16 cellular contexts compared by ENCODE assay signal in genomic region chr5:138468966-138469539, GRCh38. TPM values are rescaled to one million over a fixed set of nuclear protein-coding genes. Genes with fewer than 3 reads are reported as not detected.
A peak's percentile ranks its signal among the peaks of the same experiment; 100 is the strongest.
DNase-seq lines count a peak whose midpoint lies in the region; ATAC-seq, FAIRE-seq and TF ChIP-seq lines count a peak whose summit lies in the region.
"Had no signal": no experiment of that assay in that cellular context is flagged by ENCODE, and none has a peak within 500 bp of the region (broad histone marks: within the 10 kb centered on the region; RNA-seq: fewer than 3 reads in every experiment).

No MANE protein-coding gene starts in this region.

- H3K4me1 ChIP-seq in adipocyte (ENCODE audit: control insufficient read depth, insufficient read depth, low read length) = peaks cover 11% of the 10 kb centered on the region
- peaks cover 51% of the 10 kb centered on the region for H3K4me1 ChIP-seq in HepG2 (ENCODE audit: insufficient read depth, low read length)
- no peaks in the 10 kb centered on the region for H3K4me1 ChIP-seq in aorta (ENCODE audit: control insufficient read depth in 1 of 2, insufficient read depth in 2 of 2, low read length in 2 of 2)
- H3K4me1 ChIP-seq: colonic mucosa had no signal

- peaks cover 9% of the 10 kb centered on the region for H3K4me1 Mint-ChIP-seq in activated CD8-positive, alpha-beta memory T cell treated with anti-CD3 and anti-CD28 coated beads, Interleukin-2, amount 10 ng/mL, durations not matched to agents 7 days and 5 days

- DNase-seq in activated naive CD4-positive, alpha-beta T cell treated with anti-CD3 and anti-CD28 coated beads, Interleukin-2, amount 50 U/mL, for 72 hours (ENCODE audit: low spot score in 2 of 2) = no peak
- DNase-seq in activated naive CD4-positive, alpha-beta T cell treated with Interleukin-2 at 50 U/mL for 16 hours = no peak
- peak; percentile 84 for DNase-seq in adipocyte (ENCODE audit: low read depth)
- DNase-seq in HepG2 (ENCODE audit: low spot score) = no peak
- no peak for DNase-seq in HuH-7 (ENCODE audit: low spot score)
- no peak for DNase-seq in aorta
- no peak for DNase-seq in activated CD8-positive, alpha-beta memory T cell treated with anti-CD3 and anti-CD28 coated beads, Interleukin-2, amount 10 ng/mL, durations not matched to agents 7 days and 5 days
- DNase-seq: C1 segment of cervical spinal cord, colonic mucosa, foreskin melanocyte, NCI-H1436 treated with DMSO at 0.1 percent for 48 hours, NCI-H748 treated with DMSO at 0.1 percent for 48 hours, SIG-M5, WERI-Rb-1 had no signal

- H3K4me3 ChIP-seq in adipocyte (ENCODE audit: low read length) (no peak overlapping the region), HepG2 (replicated peaks in 1 of 3; ENCODE audit: insufficient read depth in 1 of 3, low read depth in 2 of 3, low read length in 3 of 3) (no peak overlapping the region), aorta (ENCODE audit: low read length in 2 of 2) (no peak overlapping the region)
- H3K4me3 ChIP-seq: colonic mucosa had no signal

- H3K9ac ChIP-seq in adipocyte (ENCODE audit: low read length) = no peak overlapping the region
- no peak overlapping the region for H3K9ac ChIP-seq in HepG2 (ENCODE audit: insufficient read depth, low read depth, low read length)

- H3K27ac Mint-ChIP-seq in activated naive CD4-positive, alpha-beta T cell treated with anti-CD3 and anti-CD28 coated beads, Interleukin-2, amount 50 U/mL, for 72 hours = peak overlapping the region; percentile 32 to 87
- H3K27ac Mint-ChIP-seq in activated CD8-positive, alpha-beta memory T cell treated with anti-CD3 and anti-CD28 coated beads, Interleukin-2, amount 10 ng/mL, durations not matched to agents 7 days and 5 days = no peak overlapping the region

- intact Hi-C loops in HepG2 (cut with micrococcal nuclease; ENCODE audit: unreplicated experiment) = no loop called here
- intact Hi-C loops in aorta (cut with DNase I) = loop anchor here in 1 of 2 donors (10.0 kb wide), 1 partner anchor 286 kb away; the partner anchor contains the start of gene CTNNA1

- H2AFZ ChIP-seq in HepG2 (ENCODE audit: low read length) = no peak overlapping the region

- H3K36me3 Mint-ChIP-seq in activated naive CD4-positive, alpha-beta T cell treated with anti-CD3 and anti-CD28 coated beads, Interleukin-2, amount 50 U/mL, for 72 hours = peaks cover 22 to 25% of the 10 kb centered on the region in 2 donors
- peaks cover 2% of the 10 kb centered on the region for H3K36me3 Mint-ChIP-seq in activated CD8-positive, alpha-beta memory T cell treated with anti-CD3 and anti-CD28 coated beads, Interleukin-2, amount 10 ng/mL, durations not matched to agents 7 days and 5 days

- no peaks in the 10 kb centered on the region for H3K36me3 ChIP-seq in adipocyte (ENCODE audit: control insufficient read depth, insufficient read depth, low read length, severe bottlenecking)
- H3K36me3 ChIP-seq in HepG2 (replicated peaks in 1 of 2; ENCODE audit: control insufficient read depth in 1 of 2, insufficient read depth in 2 of 2, low read length in 2 of 2) = peaks cover 0 to 7% of the 10 kb centered on the region in 2 experiments; a peak in 2 of 5 replicates
- no peaks in the 10 kb centered on the region for H3K36me3 ChIP-seq in aorta (ENCODE audit: control insufficient read depth in 1 of 2, insufficient read depth in 2 of 2, low read length in 1 of 2)
- H3K36me3 ChIP-seq: colonic mucosa, WERI-Rb-1 had no signal

- H3K4me3 Mint-ChIP-seq in activated CD8-positive, alpha-beta memory T cell treated with anti-CD3 and anti-CD28 coated beads, Interleukin-2, amount 10 ng/mL, durations not matched to agents 7 days and 5 days = no peak overlapping the region

- no peak for TF ChIP-seq CTCF in HepG2 (CRISPR knock-in tag; IDR thresholded peaks at IDR 0.05)

- H3K4me2 ChIP-seq in HepG2 (ENCODE audit: low read depth, low read length) = no peak overlapping the region

- POLR2A ChIA-PET in HepG2 (lab: Yijun Ruan, JAX) = interaction anchor here (1.4 to 2.2 kb wide), 3 partner anchors 24 to 82 kb away, joined by 3 to 7 read pairs (median 4); no protein-coding TSS in a partner anchor

- no peak for ATAC-seq in activated naive CD4-positive, alpha-beta T cell treated with anti-CD3 and anti-CD28 coated beads, Interleukin-2, amount 50 U/mL, for 72 hours
- no peak for ATAC-seq in HepG2
- ATAC-seq in HG03460 (IDR thresholded peaks at IDR 0.05; ENCODE audit: unreplicated experiment) = no peak
- ATAC-seq in aorta (ENCODE audit: low FRiP score) = no peak
- no peak for ATAC-seq in activated CD8-positive, alpha-beta memory T cell treated with anti-CD3 and anti-CD28 coated beads, Interleukin-2, amount 10 ng/mL, durations not matched to agents 7 days and 5 days

- H3K27me3 ChIP-seq in adipocyte (replicated peaks; ENCODE audit: control insufficient read depth, insufficient read depth, low read length) (no peaks in the 10 kb centered on the region), HepG2 (ENCODE audit: control insufficient read depth in 1 of 2, insufficient read depth in 2 of 2, low read length in 2 of 2) (0 out of 5 replicates have a peak, but pooled peaks cover 0 to 2% of the 10 kb centered on the region in 2 experiments), aorta (ENCODE audit: control insufficient read depth in 1 of 2, insufficient read depth in 2 of 2, low read length in 1 of 2) (peaks cover 0 to 2% of the 10 kb centered on the region in 2 donors)
- H3K27me3 ChIP-seq: colonic mucosa had no signal

- H3K79me2 ChIP-seq in HepG2 (ENCODE audit: insufficient read depth, low read length) = peaks cover 3% of the 10 kb centered on the region

- H3K9me3 ChIP-seq in adipocyte (ENCODE audit: control insufficient read depth, low read length) (no peaks in the 10 kb centered on the region), HepG2 (ENCODE audit: low read length) (no peaks in the 10 kb centered on the region), aorta (ENCODE audit: control insufficient read depth, low read length) (no peaks in the 10 kb centered on the region)
- H3K9me3 ChIP-seq: colonic mucosa had no signal

- no peak for TF ChIP-seq RAD21 in HepG2 (CRISPR knock-in tag; IDR thresholded peaks at IDR 0.05)

- in situ Hi-C loops in HepG2 (cut with HindIII; ENCODE audit: extremely low pct_ligation_motif_present, low pct_unique_long_range_greater_than_20kb) = loop anchor here (5.0 kb wide), 1 partner anchor 33 kb away; no protein-coding TSS in a partner anchor

- no peak; a peak in 1 of 4 replicates for TF ChIP-seq POLR2A in HepG2 (IDR thresholded peaks at IDR 0.05; ENCODE audit: insufficient read depth in 1 of 2, low read depth in 2 of 2, low read length in 2 of 2)

- H3K9me3 Mint-ChIP-seq in activated naive CD4-positive, alpha-beta T cell treated with anti-CD3 and anti-CD28 coated beads, Interleukin-2, amount 50 U/mL, for 72 hours = no peaks in the 10 kb centered on the region
- no peaks in the 10 kb centered on the region for H3K9me3 Mint-ChIP-seq in activated CD8-positive, alpha-beta memory T cell treated with anti-CD3 and anti-CD28 coated beads, Interleukin-2, amount 10 ng/mL, durations not matched to agents 7 days and 5 days (ENCODE audit: low read depth)
- H3K9me3 Mint-ChIP-seq: IgD-negative memory B cell had no signal

- 77% methylated on average over 7 of the region's 8 CpGs for WGBS in HepG2 (ENCODE audit: low lambda C conversion rate)
- 87 to 89% methylated on average over 8 of the region's 8 CpGs for WGBS in aorta, 2 donors

- CTCF ChIA-PET in HepG2 (lab: Yijun Ruan, JAX; ENCODE audit: low intra/inter-chr PET ratio, low total read pairs) = no interaction called here
- CTCF ChIA-PET in activated CD8-positive, alpha-beta memory T cell treated with anti-CD3 and anti-CD28 coated beads, Interleukin-2, amount 10 ng/mL, durations not matched to agents 7 days and 5 days (lab: Charles Lee) = interaction anchor here (0.9 kb wide), 1 partner anchor 19 kb away, joined by 3 read pairs; no protein-coding TSS in a partner anchor

- H3K27ac ChIP-seq in HepG2 (ENCODE audit: extremely low read length, insufficient read depth, low read length) (no peak overlapping the region), aorta (ENCODE audit: low read depth in 1 of 2, low read length in 2 of 2) (no peak overlapping the region)
- H3K27ac ChIP-seq: colonic mucosa, WERI-Rb-1 had no signal

- no TSS peak for BruUV-seq in HepG2 (replicated peaks; lab: Mats Ljungman, UMichigan)

- H3K27me3 Mint-ChIP-seq in activated CD8-positive, alpha-beta memory T cell treated with anti-CD3 and anti-CD28 coated beads, Interleukin-2, amount 10 ng/mL, durations not matched to agents 7 days and 5 days = peaks cover 21% of the 10 kb centered on the region

- no peak for FAIRE-seq in HepG2 (lab: Jason Lieb, UNC)

- H4K20me1 ChIP-seq in HepG2 (ENCODE audit: insufficient read depth, low read length) = peaks cover 3% of the 10 kb centered on the region; the same call in 1 of the 2 replicates

- no peak for TF ChIP-seq EP300 in HepG2 (IDR thresholded peaks at IDR 0.05; ENCODE audit: low read depth in 2 of 2, low read length in 2 of 2)
- no peak for TF ChIP-seq EP300 in HepG2 (CRISPR knock-in tag; IDR thresholded peaks at IDR 0.05; ENCODE audit: borderline replicate concordance)

RNA-seq across cellular contexts. Expression of gene EGR1, which starts 3.8 kb away (rescaled TPM):
- total RNA-seq in activated naive CD4-positive, alpha-beta T cell treated with anti-CD3 and anti-CD28 coated beads, Interleukin-2, amount 50 U/mL, for 72 hours = 10 to 100 TPM; 39.4 to 60.1 TPM
- 4.5 and 5.6 TPM in 2 replicates for total RNA-seq in HepG2 (2016; rRNA removed; fragmentation: Illumina TruSeq; extraction: Trizol)
- total RNA-seq in HepG2 (2016; cell fraction: cytosol; rRNA removed; fragmentation: Illumina TruSeq; extraction: Trizol; ENCODE audit: low read depth) = 1.2 and 1.5 TPM in 2 replicates
- 3.9 and 5.3 TPM in 2 replicates for total RNA-seq in HepG2 (2016; cell fraction: insoluble cytoplasmic fraction; rRNA removed; fragmentation: Illumina TruSeq; extraction: Trizol)
- 6.1 and 7.2 TPM in 2 replicates for total RNA-seq in HepG2 (2016; cell fraction: membrane; rRNA removed; fragmentation: Illumina TruSeq; extraction: Trizol)
- total RNA-seq in HepG2 (2016; cell fraction: nucleus; rRNA removed; fragmentation: Illumina TruSeq; extraction: Trizol) = 12.2 and 14.1 TPM in 2 replicates
- 4.1 and 6.0 TPM in 2 replicates for polyA plus RNA-seq in HepG2 (2011; rRNA removed)
- polyA plus RNA-seq in HepG2 (2011; cell fraction: cytosol; rRNA removed) = 3.2 TPM in 2 replicates
- 15.1 and 28.0 TPM in 2 replicates for polyA plus RNA-seq in HepG2 (2011; cell fraction: nucleus; rRNA removed)
- 8.0 and 12.9 TPM in 2 replicates for polyA plus RNA-seq in HepG2 (2012)
- 7.1 and 8.0 TPM in 2 replicates for polyA plus RNA-seq in HepG2 (2016; cell fraction: cytosol; fragmentation: Illumina TruSeq; extraction: Trizol; ENCODE audit: low read depth)
- 24.2 and 37.9 TPM in 2 replicates for polyA plus RNA-seq in HepG2 (2016; cell fraction: insoluble cytoplasmic fraction; fragmentation: Illumina TruSeq; extraction: Trizol; ENCODE audit: low read depth)
- polyA plus RNA-seq in HepG2 (2016; cell fraction: membrane; fragmentation: Illumina TruSeq; extraction: Trizol; ENCODE audit: low read depth) = 26.2 and 30.0 TPM in 2 replicates
- 86.2 and 90.3 TPM in 2 replicates for polyA plus RNA-seq in HepG2 (2016; cell fraction: nucleus; fragmentation: Illumina TruSeq; extraction: Trizol; ENCODE audit: insufficient read depth, low read depth)
- polyA minus RNA-seq in HepG2 (2011; rRNA and poly(A)+ RNA removed; ENCODE audit: low replicate concordance) = 0.91 and 8.0 TPM in 2 replicates
- 7.8 and 10.3 TPM in 2 replicates for polyA minus RNA-seq in HepG2 (2011; cell fraction: cytosol; rRNA and poly(A)+ RNA removed)
- polyA minus RNA-seq in HepG2 (2011; cell fraction: nucleus; rRNA and poly(A)+ RNA removed) = 5.7 and 14.2 TPM in 2 replicates
- total RNA-seq in aorta = 100 to 1,000 TPM; 158 to 669 TPM
- polyA plus RNA-seq in aorta = 100 to 1,000 TPM in 1 of 2 donors, 10 to 100 TPM in 1; 61.5 to 300 TPM
- 10 to 100 TPM; 10.0 to 10.7 TPM for total RNA-seq in activated CD8-positive, alpha-beta memory T cell treated with anti-CD3 and anti-CD28 coated beads, Interleukin-2, amount 10 ng/mL, durations not matched to agents 7 days and 5 days

RNA-seq across cellular contexts. Expression of gene REEP2, which starts 30.2 kb away (rescaled TPM):
- total RNA-seq in activated naive CD4-positive, alpha-beta T cell treated with anti-CD3 and anti-CD28 coated beads, Interleukin-2, amount 50 U/mL, for 72 hours = 1 to 10 TPM; 1.3 to 5.9 TPM
- total RNA-seq in HepG2 (2016; rRNA removed; fragmentation: Illumina TruSeq; extraction: Trizol) (3.8 and 5.3 TPM in 2 replicates), aorta (10 to 100 TPM in 1 of 2 donors, 1 to 10 TPM in 1; 6.6 to 19.2 TPM)
- total RNA-seq in HepG2 (2016; cell fraction: cytosol; rRNA removed; fragmentation: Illumina TruSeq; extraction: Trizol; ENCODE audit: low read depth) = 9.0 and 9.4 TPM in 2 replicates
- 3.9 and 5.8 TPM in 2 replicates for total RNA-seq in HepG2 (2016; cell fraction: insoluble cytoplasmic fraction; rRNA removed; fragmentation: Illumina TruSeq; extraction: Trizol)
- total RNA-seq in HepG2 (2016; cell fraction: membrane; rRNA removed; fragmentation: Illumina TruSeq; extraction: Trizol) = 14.7 TPM in 2 replicates
- 3.5 and 4.5 TPM in 2 replicates for total RNA-seq in HepG2 (2016; cell fraction: nucleus; rRNA removed; fragmentation: Illumina TruSeq; extraction: Trizol)
- polyA plus RNA-seq in HepG2 (2011; rRNA removed) (7.8 and 9.2 TPM in 2 replicates), aorta (10 to 100 TPM in 1 of 2 donors, 1 to 10 TPM in 1; 6.4 to 21.9 TPM)
- polyA plus RNA-seq in HepG2 (2011; cell fraction: cytosol; rRNA removed) = 6.4 and 8.0 TPM in 2 replicates
- polyA plus RNA-seq in HepG2 (2011; cell fraction: nucleus; rRNA removed) = 11.6 and 14.0 TPM in 2 replicates
- polyA plus RNA-seq in HepG2 (2012) = 6.1 and 6.7 TPM in 2 replicates
- polyA plus RNA-seq in HepG2 (2016; cell fraction: cytosol; fragmentation: Illumina TruSeq; extraction: Trizol; ENCODE audit: low read depth) = 19.5 and 20.0 TPM in 2 replicates
- 6.3 and 6.4 TPM in 2 replicates for polyA plus RNA-seq in HepG2 (2016; cell fraction: insoluble cytoplasmic fraction; fragmentation: Illumina TruSeq; extraction: Trizol; ENCODE audit: low read depth)
- polyA plus RNA-seq in HepG2 (2016; cell fraction: membrane; fragmentation: Illumina TruSeq; extraction: Trizol; ENCODE audit: low read depth) = 24.8 and 25.5 TPM in 2 replicates
- polyA plus RNA-seq in HepG2 (2016; cell fraction: nucleus; fragmentation: Illumina TruSeq; extraction: Trizol; ENCODE audit: insufficient read depth, low read depth) = 14.2 and 15.5 TPM in 2 replicates
- polyA minus RNA-seq in HepG2 (2011; rRNA and poly(A)+ RNA removed; ENCODE audit: low replicate concordance) = 11.3 TPM in 1 of 2 replicates, not detected in the other
- 4.0 and 5.3 TPM in 2 replicates for polyA minus RNA-seq in HepG2 (2011; cell fraction: cytosol; rRNA and poly(A)+ RNA removed)
- polyA minus RNA-seq in HepG2 (2011; cell fraction: nucleus; rRNA and poly(A)+ RNA removed) = 3.1 and 6.0 TPM in 2 replicates
- 1 to 10 TPM; 1.7 to 5.4 TPM for total RNA-seq in activated CD8-positive, alpha-beta memory T cell treated with anti-CD3 and anti-CD28 coated beads, Interleukin-2, amount 10 ng/mL, durations not matched to agents 7 days and 5 days
- polyA plus RNA-seq: IgD-negative memory B cell had no signal
